9 cellular contexts compared by ENCODE assay signal in genomic region chr11:102564110-102564509, GRCh38.
DNase-seq lines count a peak whose midpoint lies in the region; ATAC-seq lines count a peak whose summit lies in the region.
"Had no signal": no experiment of that assay in that cellular context is flagged by ENCODE, and none has a peak within 500 bp of the region (broad histone marks: within the 10 kb centered on the region; RNA-seq: fewer than 3 reads in every experiment).

No MANE protein-coding gene starts in this region.

- no peak overlapping the region for H3K27ac ChIP-seq in substantia nigra (ENCODE audit: low read depth, low read length, poor library complexity, severe bottlenecking)
- H3K27ac ChIP-seq: lower lobe of right lung had no signal

- DNase-seq in OCI-M1 (lab: John Stamatoyannopoulos, UW) (peak; percentile 28), kidney tubule cell (ENCODE audit: low spot score) (peak; percentile 95), NCI-H1092 treated with DMSO at 0.1 percent for 48 hours (lab: John Stamatoyannopoulos, UW) (no peak), substantia nigra (lab: John Stamatoyannopoulos, UW) (no peak)
- no peak for DNase-seq in activated CD8-positive, alpha-beta memory T cell treated with anti-CD3 and anti-CD28 coated beads for 24 hours
- no peak for DNase-seq in stimulated activated CD4-positive, alpha-beta T cell treated with anti-CD3 and anti-CD28 coated beads, Interleukin-12 subunit alpha, Interleukin-12 subunit beta, amount 100 ng/mL, for 4 hours
- DNase-seq: lower lobe of right lung had no signal

- ATAC-seq in GM18508 (IDR thresholded peaks at IDR 0.05; ENCODE audit: insufficient read depth, unreplicated experiment) = peak; percentile 67
- peak; percentile 65 for ATAC-seq in HG02759 (IDR thresholded peaks at IDR 0.05; ENCODE audit: unreplicated experiment)

Comparison
In these comparisons a context has a peak if more than half of its experiments do, and no peak if none do; other contexts are left out.
1. DNase-seq: peak in OCI-M1 (single experiment) and kidney tubule cell (single experiment); none in activated CD8-positive, alpha-beta memory T cell treated with anti-CD3 and anti-CD28 coated beads for 24 hours (single experiment), NCI-H1092 treated with DMSO at 0.1 percent for 48 hours (single experiment), stimulated activated CD4-positive, alpha-beta T cell treated with anti-CD3 and anti-CD28 coated beads, Interleukin-12 subunit alpha, Interleukin-12 subunit beta, amount 100 ng/mL, for 4 hours (single experiment) and substantia nigra (0 of 49).